Comparison of ENCODE assay signal across 10 cellular contexts in the genomic region with DNA sequence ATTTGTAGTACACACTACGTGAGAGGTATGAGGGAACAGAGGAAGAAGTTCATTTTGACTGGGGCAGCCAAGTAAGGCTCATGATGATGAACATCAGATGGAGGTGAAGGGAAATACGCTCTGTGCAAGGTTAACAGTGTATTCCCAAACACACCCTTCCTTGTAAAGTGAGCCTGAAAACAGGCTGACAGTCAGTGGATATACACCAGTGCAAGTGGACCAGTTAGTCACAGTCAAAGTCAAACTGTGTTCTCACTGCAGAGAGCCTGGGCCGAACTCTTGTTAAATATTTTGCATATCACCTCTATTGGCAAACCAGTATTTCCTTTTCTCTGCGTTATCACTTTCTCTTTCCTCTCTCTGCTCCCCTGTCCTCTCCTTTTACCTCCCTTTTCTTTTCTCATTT. TPM values are rescaled to one million over a fixed set of nuclear protein-coding genes. Genes with fewer than 3 reads are reported as not detected.
A peak's percentile ranks its signal among the peaks of the same experiment; 100 is the strongest.
DNase-seq lines count a peak whose midpoint lies in the region; ATAC-seq and TF ChIP-seq lines count a peak whose summit lies in the region.
"Had no signal": no experiment of that assay in that cellular context is flagged by ENCODE, and none has a peak within 500 bp of the region (broad histone marks: within the 10 kb centered on the region; RNA-seq: fewer than 3 reads in every experiment).

No MANE protein-coding gene starts in this region.

- H3K9me3 ChIP-seq in mesodermal cell (ENCODE audit: control insufficient read depth, low read length), result no peaks in the 10 kb centered on the region
- peaks cover 0 to 6% (median 0%) of the 10 kb centered on the region in 3 donors for H3K9me3 ChIP-seq in gastroesophageal sphincter

- H3K36me3 ChIP-seq in mesodermal cell (ENCODE audit: control insufficient read depth, insufficient read depth, low read length) (peaks cover 3% of the 10 kb centered on the region), gastroesophageal sphincter (no peaks in the 10 kb centered on the region)

- DNase-seq in activated CD8-positive, alpha-beta memory T cell treated with anti-CD3 and anti-CD28 coated beads, Interleukin-2, amount 50 U/mL, for 48 hours, result no peak
- DNase-seq in NCI-H1930 (lab: John Stamatoyannopoulos, UW) (no peak), SIG-M5 (lab: John Stamatoyannopoulos, UW) (no peak)
- DNase-seq: MV-4-11 had no signal

- no peak for TF ChIP-seq CTCF in gastroesophageal sphincter (IDR thresholded peaks at IDR 0.05)

- H3K27ac ChIP-seq in mesodermal cell (ENCODE audit: low read depth, low read length, severe bottlenecking) (peak overlapping the region; percentile 49), gastroesophageal sphincter (no peak overlapping the region)
- H3K27ac ChIP-seq: parathyroid adenoma had no signal

- H3K4me1 ChIP-seq in mesodermal cell (ENCODE audit: control insufficient read depth, insufficient read depth, low read length, poor library complexity, severe bottlenecking) (no peaks in the 10 kb centered on the region), gastroesophageal sphincter (no peaks in the 10 kb centered on the region)
- H3K4me1 ChIP-seq: parathyroid adenoma had no signal

- no peak for TF ChIP-seq EP300 in gastroesophageal sphincter (IDR thresholded peaks at IDR 0.05)

- TF ChIP-seq POLR2A in gastroesophageal sphincter (IDR thresholded peaks at IDR 0.05), result no peak

- ATAC-seq in GM18873 (IDR thresholded peaks at IDR 0.05; ENCODE audit: low FRiP score, unreplicated experiment), result peak; percentile 77
- peak; percentile 88 for ATAC-seq in GM21723 (IDR thresholded peaks at IDR 0.05; ENCODE audit: unreplicated experiment)
- ATAC-seq in HG03565 (IDR thresholded peaks at IDR 0.05; ENCODE audit: unreplicated experiment), result peak; percentile 84
- ATAC-seq in gastroesophageal sphincter, result no peak

- H3K4me3 ChIP-seq in mesodermal cell (ENCODE audit: extremely low read depth, insufficient read depth, low read length, poor library complexity, severe bottlenecking) (no peak overlapping the region), gastroesophageal sphincter (no peak overlapping the region)

- 83 to 100% methylated on average over 3 of the region's 4 CpGs for WGBS in mesodermal cell (ENCODE audit: insufficient coverage in 2 of 2), 2 experiments
- WGBS in gastroesophageal sphincter (ENCODE audit: low coverage in 1 of 2), 2 donors, result 28 to 57% methylated on average over 4 of the region's 4 CpGs

- peaks cover 21% of the 10 kb centered on the region for H3K27me3 ChIP-seq in gastroesophageal sphincter

RNA-seq across cellular contexts. Expression of gene RHOH, which starts 23.4 kb away (rescaled TPM):
- polyA plus RNA-seq in mesodermal cell (2013, experiment 1 of 2), result 2.5 TPM
- polyA plus RNA-seq in mesodermal cell (2013, experiment 2 of 2), result 2.4 TPM
- 1 to 10 TPM in 2 of 4 donors, under 1 TPM in 2; 0.42 to 4.4 (median 1.0) TPM for total RNA-seq in gastroesophageal sphincter
